ENCODE assay signal across 26 cellular contexts in genomic region chr5:37471666-37472197, GRCh38.
"Had no signal": no experiment of that assay in that cellular context is flagged by ENCODE, and none has a peak within 500 bp of the region (broad histone marks: within the 10 kb centered on the region; RNA-seq: fewer than 3 reads in every experiment).

No MANE protein-coding gene starts in this region.

- DNase-seq: activated CD4-positive, alpha-beta memory T cell treated with anti-CD3 and anti-CD28 coated beads, Interleukin-2, amount 10 ng/mL, durations not matched to agents 7 days and 5 days; activated CD4-positive, alpha-beta T cell treated with anti-CD3 and anti-CD28 coated beads for 1 hour; activated CD4-positive, alpha-beta T cell treated with anti-CD3 and anti-CD28 coated beads for 4 hours; activated CD4-positive, alpha-beta T cell treated with anti-CD3 and anti-CD28 coated beads, Interleukin-2, amount 10 ng/mL, durations not matched to agents 7 days and 5 days; activated CD4-positive, alpha-beta T cell treated with anti-CD3 and anti-CD28 coated beads, Interleukin-2, amount 50 U/mL, for 4 hours; activated effector memory CD4-positive, alpha-beta T cell treated with Interleukin-2 at 50 U/mL for 16 hours; activated gamma-delta T cell treated with Interleukin-2 at 50 U/mL for 16 hours; activated naive CD4-positive, alpha-beta T cell treated with anti-CD3 and anti-CD28 coated beads, Interleukin-2, amount 50 U/mL, for 16 hours; activated naive CD4-positive, alpha-beta T cell treated with Interleukin-2 at 50 U/mL for 16 hours; activated T-cell treated with anti-CD3 and anti-CD28 coated beads, Interleukin-2, amount 50 U/mL, for 4 hours; amniotic stem cell; anterior cingulate cortex; brain microvascular endothelial cell; dorsolateral prefrontal cortex; effector memory CD4-positive, alpha-beta T cell; endodermal cell; foreskin keratinocyte; gastrocnemius medialis; glutamatergic neuron; heart left ventricle; T-helper 2 cell had no signal

- FAIRE-seq: astrocyte, bronchial epithelial cell had no signal

- H3K4me3 ChIP-seq: coronary artery, gastrocnemius medialis, heart left ventricle had no signal

- H3K27ac ChIP-seq: brain microvascular endothelial cell, coronary artery, dorsolateral prefrontal cortex, foreskin keratinocyte, gastrocnemius medialis, heart left ventricle had no signal

- H3K4me1 ChIP-seq: foreskin keratinocyte, gastrocnemius medialis, heart left ventricle had no signal

- H3K27me3 ChIP-seq: brain microvascular endothelial cell, dorsolateral prefrontal cortex, foreskin keratinocyte, gastrocnemius medialis, heart left ventricle had no signal

- H3K36me3 ChIP-seq: brain microvascular endothelial cell, gastrocnemius medialis had no signal

- ATAC-seq: activated T-cell treated with anti-CD3 and anti-CD28 coated beads, Interleukin-2, amount 50 U/mL, for 4 hours; activated T-helper 17 cell treated with anti-CD3 and anti-CD28 coated beads, Interleukin-2, amount 50 U/mL, for 72 hours; esophagus mucosa; foreskin keratinocyte; gastrocnemius medialis; heart left ventricle had no signal
